ENCODE assay signal across 8 cellular contexts in the genomic region with DNA sequence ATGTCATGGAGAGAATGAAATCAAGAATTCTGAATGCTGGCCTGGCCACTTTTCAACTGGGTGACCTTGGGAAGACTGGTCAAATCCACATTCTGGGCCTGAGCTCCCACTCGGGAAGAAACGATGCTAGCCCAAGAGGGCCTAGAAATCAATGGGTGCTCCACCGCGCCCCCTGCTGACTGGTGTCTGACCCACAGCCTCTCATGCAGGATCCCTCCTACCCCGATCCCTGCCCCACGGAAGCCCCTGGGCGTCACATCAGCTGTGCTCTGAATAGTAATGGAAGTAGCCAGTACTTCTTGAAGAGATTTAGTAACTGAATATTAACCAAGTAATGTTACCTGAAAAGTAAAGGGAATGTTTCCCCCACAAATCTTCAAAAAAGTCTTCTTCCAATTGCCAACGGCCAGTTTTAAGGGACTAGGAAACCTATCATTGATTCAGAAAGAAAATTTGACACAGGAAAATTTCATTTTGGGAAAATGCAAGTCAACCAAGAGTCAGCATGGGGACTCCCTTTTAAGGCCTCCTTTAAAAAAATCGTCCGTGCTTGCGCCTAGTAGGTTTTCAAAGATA. TPM values are rescaled to one million over a fixed set of nuclear protein-coding genes. Genes with fewer than 3 reads are reported as not detected.
A peak's percentile ranks its signal among the peaks of the same experiment; 100 is the strongest.
DNase-seq lines count a peak whose midpoint lies in the region; ATAC-seq, FAIRE-seq and TF ChIP-seq lines count a peak whose summit lies in the region.

No MANE protein-coding gene starts in this region.

- no peak for ATAC-seq in PC-3

- peak; percentile 83 for TF ChIP-seq CTCF in DOHH2 (IDR thresholded peaks at IDR 0.05; ENCODE audit: low read depth, low read length, poor library complexity, severe bottlenecking)
- TF ChIP-seq CTCF in PC-3 (conservative IDR thresholded peaks at IDR 0.05; ENCODE audit: low read depth, low read length) = peak; percentile 59
- peak; percentile 49 for TF ChIP-seq CTCF in fibroblast of the aortic adventitia (IDR thresholded peaks at IDR 0.05; ENCODE audit: insufficient read depth, low read length)
- TF ChIP-seq CTCF in vagina (IDR thresholded peaks at IDR 0.05) = no peak

- no peak for TF ChIP-seq POLR2A in vagina (IDR thresholded peaks at IDR 0.05)

- POLR2A ChIA-PET in PC-3 (lab: Charles Lee; ENCODE audit: unreplicated experiment) = no interaction called here

- H3K9me3 ChIP-seq in DOHH2 (ENCODE audit: control insufficient read depth, insufficient read depth, low read length) (no peaks in the 10 kb centered on the region), PC-3 (ENCODE audit: low read length) (no peaks in the 10 kb centered on the region), vagina (no peaks in the 10 kb centered on the region)

- H3K27ac ChIP-seq in DOHH2 (ENCODE audit: low read depth, low read length) (no peak overlapping the region), PC-3 (ENCODE audit: low read length) (no peak overlapping the region), vagina (no peak overlapping the region)

- H3K36me3 ChIP-seq in DOHH2 (ENCODE audit: control insufficient read depth, low read length) = no peaks in the 10 kb centered on the region
- no peaks in the 10 kb centered on the region for H3K36me3 ChIP-seq in PC-3 (ENCODE audit: low read depth, low read length)
- H3K36me3 ChIP-seq in vagina = peaks cover 0 to 3% of the 10 kb centered on the region in 2 donors

- intact Hi-C loops in PC-3 (cut with micrococcal nuclease) (no loop called here), vagina (cut with DNase I) (no loop called here)

- H3K4me3 ChIP-seq in DOHH2 (ENCODE audit: low read length) (no peak overlapping the region), PC-3 (ENCODE audit: low read length) (no peak overlapping the region), fibroblast of the aortic adventitia (ENCODE audit: low read depth, low read length) (no peak overlapping the region), vagina (no peak overlapping the region)

- H3K79me2 ChIP-seq in DOHH2 (ENCODE audit: control insufficient read depth, low read length) (no peaks in the 10 kb centered on the region), PC-3 (ENCODE audit: low read length) (no peaks in the 10 kb centered on the region)

- H3K9me2 ChIP-seq in DOHH2 (replicated peaks; ENCODE audit: control insufficient read depth, low read length) (no peaks in the 10 kb centered on the region), PC-3 (replicated peaks; ENCODE audit: low read length) (no peaks in the 10 kb centered on the region)

- no TSS peak for BruUV-seq in PC-3 (replicated peaks; lab: Mats Ljungman, UMichigan)

- H3K4me2 ChIP-seq in DOHH2 (ENCODE audit: low read length) (no peak overlapping the region), PC-3 (ENCODE audit: low read length) (no peak overlapping the region)

- H4K20me1 ChIP-seq in DOHH2 (ENCODE audit: control insufficient read depth, insufficient read depth, low read depth, low read length) (0 out of 2 replicates have a peak, but pooled peaks cover 3% of the 10 kb centered on the region), PC-3 (ENCODE audit: low read length) (no peaks in the 10 kb centered on the region)

- no peaks in the 10 kb centered on the region for H3K4me1 ChIP-seq in DOHH2 (ENCODE audit: control insufficient read depth, low read length)
- no peaks in the 10 kb centered on the region for H3K4me1 ChIP-seq in PC-3 (ENCODE audit: insufficient read depth, low read length)
- H3K4me1 ChIP-seq in vagina = no peaks in the 10 kb centered on the region

- no peaks in the 10 kb centered on the region for H3F3A ChIP-seq in DOHH2 (ENCODE audit: control insufficient read depth, insufficient read depth)
- no peaks in the 10 kb centered on the region for H3F3A ChIP-seq in PC-3 (ENCODE audit: low read length, unreplicated experiment)

- DNase-seq in 8988T (peak; percentile 81), PC-3 (peak; percentile 10), fibroblast of the aortic adventitia (ENCODE audit: low read depth) (no peak), vagina (ENCODE audit: extremely low spot score in 2 of 2) (no peak), hepatic stellate cell (ENCODE audit: low spot score) (no peak), frontal cortex (ENCODE audit: low spot score in 2 of 2) (no peak), SW480 (ENCODE audit: low spot score) (no peak)

- CTCF ChIA-PET in PC-3 (lab: Charles Lee) = no interaction called here

- no peak for FAIRE-seq in frontal cortex (lab: Jason Lieb, UNC)

- no peaks in the 10 kb centered on the region for H3K27me3 ChIP-seq in DOHH2 (ENCODE audit: control insufficient read depth, low read length)
- no peaks in the 10 kb centered on the region for H3K27me3 ChIP-seq in PC-3 (ENCODE audit: low read length)
- H3K27me3 ChIP-seq in vagina = no peaks in the 10 kb centered on the region

- H2AFZ ChIP-seq in PC-3 (ENCODE audit: low read length) = no peak overlapping the region

- no peak overlapping the region for H3K9ac ChIP-seq in PC-3 (ENCODE audit: low read length)

RNA-seq across cellular contexts. Expression of a gene that starts 43.9 kb away (rescaled TPM):
- not detected in 2 replicates for total RNA-seq in PC-3 (2014; rRNA removed)
- 0.08 TPM in 1 of 2 replicates, not detected in the other for total RNA-seq in fibroblast of the aortic adventitia (ENCODE audit: low replicate concordance)
- not detected for total RNA-seq in vagina
- 2.4 TPM for total RNA-seq in frontal cortex

Comparison
In these comparisons a context has a peak if more than half of its experiments do, and no peak if none do; other contexts are left out.
1. DNase-seq: peak in 8988T (single experiment) and PC-3 (single experiment); none in fibroblast of the aortic adventitia (single experiment), vagina (0 of 2), hepatic stellate cell (single experiment), frontal cortex (0 of 2) and SW480 (single experiment).
2. CTCF ChIP-seq: peak in DOHH2 (single experiment), PC-3 (single experiment) and fibroblast of the aortic adventitia (single experiment); none in vagina (0 of 3).